In the genomic region with DNA sequence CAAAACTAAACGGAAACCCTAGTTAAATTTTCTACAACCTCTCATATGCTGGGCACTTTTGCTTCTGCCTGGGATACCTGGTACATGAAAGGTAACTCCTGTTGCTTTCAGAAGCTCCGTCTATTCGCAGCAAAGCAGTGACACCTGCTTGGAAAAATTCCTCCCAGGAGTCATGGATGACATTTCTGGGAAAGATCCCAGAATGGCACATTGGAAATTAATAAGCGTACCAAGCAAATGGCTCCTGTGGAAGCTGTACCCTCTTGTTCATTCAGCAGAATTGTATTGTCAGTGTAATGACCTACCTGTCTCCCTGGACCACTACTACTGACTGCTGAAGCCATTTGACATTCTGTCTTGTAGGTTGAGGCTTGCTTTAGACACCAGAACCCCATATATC, we compare ENCODE assay signal across 14 cellular contexts.
DNase-seq lines count a peak whose midpoint lies in the region; ATAC-seq and TF ChIP-seq lines count a peak whose summit lies in the region.
"Had no signal": no experiment of that assay in that cellular context is flagged by ENCODE, and none has a peak within 500 bp of the region (broad histone marks: within the 10 kb centered on the region; RNA-seq: fewer than 3 reads in every experiment).

No MANE protein-coding gene starts in this region.

- no peak overlapping the region for H4K12ac ChIP-seq in trophoblast cell (ENCODE audit: low read depth, low read length)

- in situ Hi-C loops in G401 (cut with HindIII; ENCODE audit: low sequenced_read_pairs), result no loop called here

- no peaks in the 10 kb centered on the region for H3K27me3 ChIP-seq in GM23338 (ENCODE audit: insufficient read depth)
- H3K27me3 ChIP-seq in trophoblast cell (ENCODE audit: insufficient read depth, low read length), result no peaks in the 10 kb centered on the region
- H3K27me3 ChIP-seq: BE2C had no signal

- H3K14ac ChIP-seq in trophoblast cell (ENCODE audit: low read length), result no peak overlapping the region

- no peak overlapping the region for H4K8ac ChIP-seq in trophoblast cell (ENCODE audit: low read depth, low read length)

- H3K4ac ChIP-seq in trophoblast cell (ENCODE audit: low read depth, low read length), result no peak overlapping the region

- H3K9me3 Mint-ChIP-seq in GM23338, result no peaks in the 10 kb centered on the region; the same call in 2 of the 3 replicates
- H3K9me3 Mint-ChIP-seq: CD4-positive, CD25-positive, alpha-beta regulatory T cell had no signal

- peaks cover 6% of the 10 kb centered on the region for H3K27me3 Mint-ChIP-seq in GM23338 (ENCODE audit: insufficient read depth, low read depth, poor library complexity)
- H3K27me3 Mint-ChIP-seq: CD4-positive, CD25-positive, alpha-beta regulatory T cell had no signal

- H3K4me1 ChIP-seq in GM23338 (ENCODE audit: insufficient read depth), result peaks cover 10% of the 10 kb centered on the region
- H3K4me1 ChIP-seq in trophoblast cell (ENCODE audit: control insufficient read depth in 1 of 2, insufficient read depth in 2 of 2, low read length in 2 of 2), result peaks cover 7 to 17% of the 10 kb centered on the region in 2 experiments
- H3K4me1 ChIP-seq: BE2C had no signal

- H3K27ac ChIP-seq in GM23338 (ENCODE audit: low read depth) (no peak overlapping the region), trophoblast cell (ENCODE audit: low read depth, low read length) (no peak overlapping the region)

- H2AFZ ChIP-seq in GM23338 (0 out of 2 replicates have a peak overlapping the region, but pooled peaks have one; percentile 7), trophoblast cell (ENCODE audit: insufficient read depth, low read length, poor library complexity) (no peak overlapping the region)

- TF ChIP-seq CTCF in GM23338 (conservative IDR thresholded peaks at IDR 0.05; ENCODE audit: low read depth in 2 of 2), result no peak

- peak; percentile 63 for DNase-seq in G401 (ENCODE audit: low spot score)
- DNase-seq in GM23338 (ENCODE audit: low spot score), result no peak
- DNase-seq in cerebellar cortex (ENCODE audit: low spot score), result peak; percentile 60
- DNase-seq in trophoblast cell, result no peak
- no peak for DNase-seq in cortex of kidney (lab: John Stamatoyannopoulos, UW)
- DNase-seq in NCI-H446 (lab: John Stamatoyannopoulos, UW), result no peak
- DNase-seq: ACHN; BE2C; C1 segment of cervical spinal cord; CD4-positive, CD25-positive, alpha-beta regulatory T cell; CD8-positive, alpha-beta memory T cell; COR-L47; GDM1; HCEC 1CT had no signal

- H3K36me3 Mint-ChIP-seq in GM23338 (ENCODE audit: low read depth), result no peaks in the 10 kb centered on the region; the same call in 2 of the 3 replicates
- H3K36me3 Mint-ChIP-seq: CD4-positive, CD25-positive, alpha-beta regulatory T cell; CD8-positive, alpha-beta memory T cell had no signal

- no peak overlapping the region for H3K9ac ChIP-seq in trophoblast cell (ENCODE audit: low read length)

- no peak overlapping the region for H3K23ac ChIP-seq in trophoblast cell (ENCODE audit: low read length)

- no peaks in the 10 kb centered on the region for H3K36me3 ChIP-seq in GM23338 (ENCODE audit: insufficient read depth)
- H3K36me3 ChIP-seq in trophoblast cell (ENCODE audit: control insufficient read depth in 1 of 2, insufficient read depth in 2 of 2, low read length in 2 of 2), result no peaks in the 10 kb centered on the region
- H3K36me3 ChIP-seq: BE2C had no signal

- no peak overlapping the region for H3K4me2 ChIP-seq in GM23338
- no peak overlapping the region for H3K4me2 ChIP-seq in trophoblast cell (ENCODE audit: low read length)

- no peaks in the 10 kb centered on the region for H3K79me2 ChIP-seq in GM23338 (replicated peaks; ENCODE audit: insufficient read depth)
- no peaks in the 10 kb centered on the region for H3K79me2 ChIP-seq in trophoblast cell (ENCODE audit: control insufficient read depth, insufficient read depth, low read length, poor library complexity)

- peaks cover 5% of the 10 kb centered on the region for H3K79me1 ChIP-seq in trophoblast cell (ENCODE audit: low read length)

- H3K4me3 ChIP-seq in GM23338 (no peak overlapping the region), trophoblast cell (ENCODE audit: low read depth, low read length) (no peak overlapping the region)

- no peaks in the 10 kb centered on the region for H3F3A ChIP-seq in GM23338 (replicated peaks; ENCODE audit: low read depth)

- H2AK5ac ChIP-seq in trophoblast cell (ENCODE audit: low read length), result no peak overlapping the region

- ATAC-seq in GM23338, result no peak

- H3K9me2 ChIP-seq in GM23338 (ENCODE audit: insufficient read depth), result peaks cover 23% of the 10 kb centered on the region

- peak overlapping the region; percentile 53 for H2BK120ac ChIP-seq in trophoblast cell (ENCODE audit: insufficient read depth, low read length, poor library complexity)

- no peaks in the 10 kb centered on the region for H4K20me1 ChIP-seq in GM23338 (replicated peaks; ENCODE audit: insufficient read depth)

- peak overlapping the region; percentile 15 for H4K91ac ChIP-seq in trophoblast cell (ENCODE audit: low read depth, low read length)

- no peak overlapping the region for H3K18ac ChIP-seq in trophoblast cell (ENCODE audit: low read length)

- H3K4me1 Mint-ChIP-seq in GM23338, result peaks cover 6% of the 10 kb centered on the region; the same call in 2 of the 3 replicates
- H3K4me1 Mint-ChIP-seq: CD4-positive, CD25-positive, alpha-beta regulatory T cell; CD8-positive, alpha-beta memory T cell had no signal

- H2BK5ac ChIP-seq in trophoblast cell (ENCODE audit: low read depth, low read length, poor library complexity), result no peak overlapping the region

- no peak overlapping the region for H3K4me3 Mint-ChIP-seq in GM23338
- H3K4me3 Mint-ChIP-seq: CD4-positive, CD25-positive, alpha-beta regulatory T cell; CD8-positive, alpha-beta memory T cell had no signal

- H3K27ac Mint-ChIP-seq in GM23338, result no peak overlapping the region
- H3K27ac Mint-ChIP-seq: CD8-positive, alpha-beta memory T cell had no signal

- H3K9me3 ChIP-seq in trophoblast cell (ENCODE audit: insufficient read depth, low read depth, low read length), result no peaks in the 10 kb centered on the region
- H3K9me3 ChIP-seq: BE2C had no signal

- no CpG with 5 or more reads among the region's 4 CpGs for WGBS in trophoblast cell (ENCODE audit: extremely low coverage, insufficient coverage, insufficient read length)

- no peak overlapping the region for H2BK12ac ChIP-seq in trophoblast cell (ENCODE audit: low read length)

TF ChIP-seq in GM23338, 12 proteins besides CTCF, POLR2A, EP300 and RAD21 (continues in another document):
- no peak for TF ChIP-seq CREB1 (CRISPR knock-in tag; IDR thresholded peaks at IDR 0.05; ENCODE audit: low read depth)
- no peak for TF ChIP-seq JUNB (IDR thresholded peaks at IDR 0.05; ENCODE audit: unreplicated experiment)
- no peak for TF ChIP-seq REST (IDR thresholded peaks at IDR 0.05; ENCODE audit: unreplicated experiment)

Comparison
In these comparisons a context has a peak if more than half of its experiments do, and no peak if none do; other contexts are left out.
1. DNase-seq: peak in G401 (single experiment) and cerebellar cortex (single experiment); none in GM23338 (single experiment), trophoblast cell (0 of 2), cortex of kidney (single experiment) and NCI-H446 (0 of 2).